In the genomic region with DNA sequence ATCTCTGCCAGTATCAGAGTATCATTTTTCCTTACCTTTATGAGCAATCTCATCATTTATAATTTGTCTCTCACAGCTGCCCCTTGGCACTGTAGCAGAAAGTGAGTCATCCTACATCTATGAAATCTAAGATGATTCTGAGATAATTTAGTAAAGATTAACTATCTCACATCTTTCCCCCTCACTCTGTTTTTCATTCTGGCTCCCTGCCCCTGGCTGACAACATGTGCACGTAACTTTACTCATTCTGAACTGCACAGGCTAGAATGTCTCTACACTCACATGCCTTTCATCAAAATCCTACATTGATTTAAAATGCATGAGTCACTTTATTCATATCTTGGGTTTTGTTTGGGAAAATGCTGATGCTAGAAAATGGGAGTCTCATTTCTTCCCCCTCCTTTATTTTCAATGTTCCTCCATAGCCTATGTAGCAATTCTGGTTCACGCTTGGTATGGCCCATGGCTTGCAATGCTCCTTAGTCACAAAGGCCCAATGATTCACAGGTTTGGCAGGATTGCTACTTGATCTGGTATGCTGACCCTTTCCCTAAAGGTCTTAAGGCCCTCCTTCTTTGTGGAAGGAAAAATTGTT, we compare ENCODE assay signal across 13 cellular contexts.
DNase-seq lines count a peak whose midpoint lies in the region; ATAC-seq and TF ChIP-seq lines count a peak whose summit lies in the region.
"Had no signal": no experiment of that assay in that cellular context is flagged by ENCODE, and none has a peak within 500 bp of the region (broad histone marks: within the 10 kb centered on the region; RNA-seq: fewer than 3 reads in every experiment).

No MANE protein-coding gene starts in this region.

- H3K4me3 ChIP-seq in PC-9 (no peak overlapping the region), osteoblast (ENCODE audit: insufficient read depth, low read length) (no peak overlapping the region), Caco-2 (ENCODE audit: low read depth, low read length) (no peak overlapping the region)
- H3K4me3 ChIP-seq: K562, right lobe of liver had no signal

- no TSS peak for BruUV-seq in PC-9 (replicated peaks; lab: Mats Ljungman, UMichigan)
- no TSS peak for BruUV-seq in Caco-2 (replicated peaks; lab: Mats Ljungman, UMichigan)

- no peaks in the 10 kb centered on the region for H3K9me3 Mint-ChIP-seq in Caco-2 (ENCODE audit: unreplicated experiment)

- H4K20me1 ChIP-seq in PC-9 (ENCODE audit: insufficient read depth), result no peaks in the 10 kb centered on the region
- no peaks in the 10 kb centered on the region for H4K20me1 ChIP-seq in osteoblast (ENCODE audit: insufficient read depth, low read length)

- intact Hi-C loops in PC-9 (cut with micrococcal nuclease; ENCODE audit: unreplicated experiment) (no loop called here), Caco-2 (cut with micrococcal nuclease; ENCODE audit: unreplicated experiment) (no loop called here), posterior cingulate gyrus (cut with DNase I) (loop anchor here (5.0 kb wide), 1 partner anchor 449 kb away; no protein-coding TSS in a partner anchor)

- H3K79me2 ChIP-seq in PC-9 (ENCODE audit: low read depth) (no peaks in the 10 kb centered on the region), osteoblast (ENCODE audit: insufficient read depth, low read length) (no peaks in the 10 kb centered on the region)

- H3K27ac ChIP-seq in PC-9 (peak overlapping the region; percentile 63), osteoblast (ENCODE audit: low read depth, low read length) (peak overlapping the region; percentile 17)
- H3K27ac ChIP-seq: right lobe of liver had no signal

- H3K36me3 ChIP-seq in PC-9 (ENCODE audit: low read depth), result no peaks in the 10 kb centered on the region
- H3K36me3 ChIP-seq in osteoblast (ENCODE audit: insufficient read depth, low read length), result no peaks in the 10 kb centered on the region
- no peaks in the 10 kb centered on the region for H3K36me3 ChIP-seq in Caco-2 (ENCODE audit: control insufficient read depth, insufficient read depth, low read length)
- H3K36me3 ChIP-seq: right lobe of liver had no signal

- H3K4me2 ChIP-seq in PC-9 (peak overlapping the region; percentile 27), osteoblast (ENCODE audit: insufficient read depth, low read length) (peak overlapping the region; percentile 11)

- peaks cover 22% of the 10 kb centered on the region for H3K4me1 ChIP-seq in PC-9 (replicated peaks; ENCODE audit: insufficient read depth)
- H3K4me1 ChIP-seq in osteoblast (ENCODE audit: insufficient read depth, low read length), result peaks cover 21% of the 10 kb centered on the region
- no peaks in the 10 kb centered on the region for H3K4me1 ChIP-seq in Caco-2
- H3K4me1 ChIP-seq: right lobe of liver had no signal

- CTCF ChIA-PET in PC-9 (lab: Charles Lee) (no interaction called here), Caco-2 (lab: Charles Lee) (no interaction called here)

- H3K4me3 Mint-ChIP-seq in Caco-2 (ENCODE audit: unreplicated experiment), result no peak overlapping the region
- H3K4me3 Mint-ChIP-seq: effector memory CD8-positive, alpha-beta T cell had no signal

- H3K27me3 Mint-ChIP-seq in Caco-2 (ENCODE audit: insufficient read depth, unreplicated experiment), result peaks cover 6% of the 10 kb centered on the region
- H3K27me3 Mint-ChIP-seq: effector memory CD8-positive, alpha-beta T cell had no signal

- no peaks in the 10 kb centered on the region for H3K4me1 Mint-ChIP-seq in Caco-2 (ENCODE audit: low read depth, unreplicated experiment)

- H3K27me3 ChIP-seq in PC-9 (ENCODE audit: insufficient read depth, low read depth), result no peaks in the 10 kb centered on the region
- no peaks in the 10 kb centered on the region for H3K27me3 ChIP-seq in osteoblast (ENCODE audit: insufficient read depth, low read length)
- H3K27me3 ChIP-seq in Caco-2 (replicated peaks; ENCODE audit: control insufficient read depth, insufficient read depth, low read length), result no peaks in the 10 kb centered on the region
- H3K27me3 ChIP-seq: right lobe of liver had no signal

- TF ChIP-seq CTCF in PC-9 (conservative IDR thresholded peaks at IDR 0.05) (no peak), osteoblast (IDR thresholded peaks at IDR 0.05; ENCODE audit: extremely low read depth, low read depth, low read length) (no peak), Caco-2 (IDR thresholded peaks at IDR 0.05; ENCODE audit: insufficient read depth in 1 of 2, low read depth in 1 of 2, low read length in 1 of 2, severe bottlenecking in 1 of 2, unreplicated experiment in 1 of 2) (no peak)

- H3K36me3 Mint-ChIP-seq in Caco-2 (ENCODE audit: insufficient read depth, unreplicated experiment), result no peaks in the 10 kb centered on the region

- no peak overlapping the region for H2AFZ ChIP-seq in PC-9
- no peak overlapping the region for H2AFZ ChIP-seq in osteoblast (ENCODE audit: low read length)

- POLR2A ChIA-PET in PC-9 (lab: Charles Lee; ENCODE audit: unreplicated experiment), result no interaction called here
- POLR2A ChIA-PET in Caco-2 (lab: Charles Lee), result no interaction called here

- H3K9me3 ChIP-seq in PC-9 (ENCODE audit: insufficient read depth, low read depth) (no peaks in the 10 kb centered on the region), osteoblast (ENCODE audit: low read depth, low read length) (no peaks in the 10 kb centered on the region), Caco-2 (no peaks in the 10 kb centered on the region)
- H3K9me3 ChIP-seq: right lobe of liver had no signal

- H3K9me2 ChIP-seq in PC-9 (ENCODE audit: insufficient read depth), result no peaks in the 10 kb centered on the region

- peaks cover 5% of the 10 kb centered on the region; the same call in 1 of the 2 replicates for H3F3A ChIP-seq in PC-9 (ENCODE audit: insufficient read depth, low read depth)

- H3K27ac Mint-ChIP-seq in Caco-2 (ENCODE audit: unreplicated experiment), result no peak overlapping the region
- H3K27ac Mint-ChIP-seq: effector memory CD8-positive, alpha-beta T cell had no signal

- ATAC-seq in GM19328 (IDR thresholded peaks at IDR 0.05; ENCODE audit: unreplicated experiment), result no peak
- ATAC-seq: effector memory CD8-positive, alpha-beta T cell; K562; right lobe of liver had no signal

- DNase-seq in GM03348 (ENCODE audit: low spot score) (peak; percentile 50), PC-9 (peak in 1 of 2 experiments; percentile 67), fibroblast of gingiva (ENCODE audit: low read depth) (peak; percentile 86), osteoblast (ENCODE audit: insufficient read length, low spot score, missing footprints) (peak; percentile 65), Caco-2 (no peak), posterior cingulate gyrus (no peak), NCI-H1092 treated with DMSO at 0.1 percent for 48 hours (lab: John Stamatoyannopoulos, UW) (no peak)
- DNase-seq: activated CD8-positive, alpha-beta memory T cell treated with anti-CD3 and anti-CD28 coated beads, Interleukin-2, amount 50 U/mL, for 4 hours; effector memory CD8-positive, alpha-beta T cell; NCI-H2171; right lobe of liver had no signal

Comparison
In these comparisons a context has a peak if more than half of its experiments do, and no peak if none do; other contexts are left out.
1. DNase-seq: peak in GM03348 (single experiment), fibroblast of gingiva (single experiment) and osteoblast (single experiment); none in Caco-2 (0 of 2), posterior cingulate gyrus (0 of 10) and NCI-H1092 treated with DMSO at 0.1 percent for 48 hours (single experiment).